Comparison of ENCODE assay signal across 1 cellular context in the genomic region with DNA sequence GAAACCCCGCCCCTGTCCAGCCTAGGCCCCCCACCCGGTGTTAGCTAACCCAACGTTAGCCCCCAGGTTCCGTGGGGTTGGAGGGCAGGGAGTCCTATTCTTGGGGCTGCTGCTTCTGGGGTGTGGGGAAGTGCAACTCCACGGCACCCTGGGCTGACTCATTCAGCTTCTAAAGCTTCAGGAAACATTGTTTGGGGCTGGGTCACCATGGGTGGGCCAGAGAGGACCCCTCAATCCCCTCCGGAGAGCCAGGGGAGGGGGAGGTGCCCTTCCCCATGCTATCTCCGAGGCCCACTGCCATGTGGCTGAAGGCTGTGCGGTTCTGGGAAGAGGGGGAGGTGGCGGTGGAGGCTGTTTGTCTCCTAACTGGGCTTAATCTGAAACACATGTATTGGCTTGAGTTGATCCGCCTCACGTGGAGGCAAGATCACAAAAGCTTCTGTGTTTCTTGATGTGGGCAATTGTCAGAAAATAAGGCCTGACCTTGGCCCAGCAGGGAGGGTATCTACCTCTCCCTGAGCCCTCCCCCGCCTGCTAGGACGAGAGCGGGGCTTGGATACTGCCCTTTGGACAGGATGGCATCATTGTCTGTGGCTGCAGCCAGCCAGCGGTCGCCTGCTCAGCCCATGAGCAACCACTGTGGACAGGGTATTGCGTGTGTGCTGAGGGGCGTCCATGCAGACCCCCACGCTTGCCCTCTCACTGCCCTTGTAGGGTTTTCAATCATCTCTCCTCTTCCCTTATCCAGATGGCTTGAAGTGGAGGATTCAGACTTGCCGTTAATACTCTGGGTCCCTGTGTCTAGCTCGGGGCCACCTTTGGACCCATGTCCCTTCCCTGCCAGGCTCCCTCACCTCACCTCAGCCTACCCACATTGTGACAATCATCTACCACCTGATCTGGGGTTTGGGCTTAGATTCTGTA.
TF ChIP-seq lines count a peak whose summit lies in the region.

No MANE protein-coding gene starts in this region.

TF ChIP-seq in HepG2, 621 proteins besides CTCF, POLR2A, EP300 and RAD21 (continued from another document and continues in another):
- 0 out of 2 replicates have a peak, but pooled peaks have one; percentile 46 for TF ChIP-seq MTF2 (CRISPR knock-in tag; IDR thresholded peaks at IDR 0.05; ENCODE audit: borderline replicate concordance)
- 0 out of 2 replicates have a peak, but pooled peaks have one; percentile 52 for TF ChIP-seq GFI1 (CRISPR knock-in tag; IDR thresholded peaks at IDR 0.05; ENCODE audit: borderline replicate concordance)
- TF ChIP-seq TAF15 (IDR thresholded peaks at IDR 0.05; ENCODE audit: low read depth, low read length, poor library complexity, severe bottlenecking) = no peak
- no peak for TF ChIP-seq ZNF713 (CRISPR knock-in tag; IDR thresholded peaks at IDR 0.05)
- TF ChIP-seq ZNF530 (CRISPR knock-in tag; IDR thresholded peaks at IDR 0.05; ENCODE audit: low read depth) = no peak
- peak; percentile 49 for TF ChIP-seq FOXJ3 (CRISPR knock-in tag; IDR thresholded peaks at IDR 0.05; ENCODE audit: borderline replicate concordance)
- no peak for TF ChIP-seq ZNF260 (CRISPR knock-in tag; IDR thresholded peaks at IDR 0.05; ENCODE audit: borderline replicate concordance, low read depth)
- no peak for TF ChIP-seq ZNF468 (CRISPR knock-in tag; IDR thresholded peaks at IDR 0.05)
- TF ChIP-seq RORA (CRISPR knock-in tag; IDR thresholded peaks at IDR 0.05) = no peak
- peak; percentile 97 for TF ChIP-seq ATF2 (CRISPR knock-in tag; IDR thresholded peaks at IDR 0.05)
- no peak for TF ChIP-seq NFRKB (IDR thresholded peaks at IDR 0.05)
- TF ChIP-seq ZNF552 (CRISPR knock-in tag; IDR thresholded peaks at IDR 0.05; ENCODE audit: borderline replicate concordance) = 0 out of 2 replicates have a peak, but pooled peaks have one; percentile 12
- peak; percentile 89 for TF ChIP-seq ARID4A (CRISPR knock-in tag; IDR thresholded peaks at IDR 0.05; ENCODE audit: borderline replicate concordance)
- TF ChIP-seq KDM2A (CRISPR knock-in tag; IDR thresholded peaks at IDR 0.05; ENCODE audit: borderline replicate concordance, low read depth) = peak; percentile 31; the same call in 1 of the 2 replicates
- TF ChIP-seq, protein P1, sequence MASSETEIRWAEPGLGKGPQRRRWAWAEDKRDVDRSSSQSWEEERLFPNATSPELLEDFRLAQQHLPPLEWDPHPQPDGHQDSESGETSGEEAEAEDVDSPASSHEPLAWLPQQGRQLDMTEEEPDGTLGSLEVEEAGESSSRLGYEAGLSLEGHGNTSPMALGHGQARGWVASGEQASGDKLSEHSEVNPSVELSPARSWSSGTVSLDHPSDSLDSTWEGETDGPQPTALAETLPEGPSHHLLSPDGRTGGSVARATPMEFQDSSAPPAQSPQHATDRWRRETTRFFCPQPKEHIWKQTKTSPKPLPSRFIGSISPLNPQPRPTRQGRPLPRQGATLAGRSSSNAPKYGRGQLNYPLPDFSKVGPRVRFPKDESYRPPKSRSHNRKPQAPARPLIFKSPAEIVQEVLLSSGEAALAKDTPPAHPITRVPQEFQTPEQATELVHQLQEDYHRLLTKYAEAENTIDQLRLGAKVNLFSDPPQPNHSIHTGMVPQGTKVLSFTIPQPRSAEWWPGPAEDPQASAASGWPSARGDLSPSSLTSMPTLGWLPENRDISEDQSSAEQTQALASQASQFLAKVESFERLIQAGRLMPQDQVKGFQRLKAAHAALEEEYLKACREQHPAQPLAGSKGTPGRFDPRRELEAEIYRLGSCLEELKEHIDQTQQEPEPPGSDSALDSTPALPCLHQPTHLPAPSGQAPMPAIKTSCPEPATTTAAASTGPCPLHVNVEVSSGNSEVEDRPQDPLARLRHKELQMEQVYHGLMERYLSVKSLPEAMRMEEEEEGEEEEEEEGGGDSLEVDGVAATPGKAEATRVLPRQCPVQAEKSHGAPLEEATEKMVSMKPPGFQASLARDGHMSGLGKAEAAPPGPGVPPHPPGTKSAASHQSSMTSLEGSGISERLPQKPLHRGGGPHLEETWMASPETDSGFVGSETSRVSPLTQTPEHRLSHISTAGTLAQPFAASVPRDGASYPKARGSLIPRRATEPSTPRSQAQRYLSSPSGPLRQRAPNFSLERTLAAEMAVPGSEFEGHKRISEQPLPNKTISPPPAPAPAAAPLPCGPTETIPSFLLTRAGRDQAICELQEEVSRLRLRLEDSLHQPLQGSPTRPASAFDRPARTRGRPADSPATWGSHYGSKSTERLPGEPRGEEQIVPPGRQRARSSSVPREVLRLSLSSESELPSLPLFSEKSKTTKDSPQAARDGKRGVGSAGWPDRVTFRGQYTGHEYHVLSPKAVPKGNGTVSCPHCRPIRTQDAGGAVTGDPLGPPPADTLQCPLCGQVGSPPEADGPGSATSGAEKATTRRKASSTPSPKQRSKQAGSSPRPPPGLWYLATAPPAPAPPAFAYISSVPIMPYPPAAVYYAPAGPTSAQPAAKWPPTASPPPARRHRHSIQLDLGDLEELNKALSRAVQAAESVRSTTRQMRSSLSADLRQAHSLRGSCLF (CRISPR knock-in tag; IDR thresholded peaks at IDR 0.05; ENCODE audit: borderline replicate concordance) = no peak
- TF ChIP-seq CBX5 (CRISPR knock-in tag; IDR thresholded peaks at IDR 0.05; ENCODE audit: borderline replicate concordance) = peak; percentile 26; the same call in 1 of the 2 replicates
- TF ChIP-seq FOXO4 (CRISPR knock-in tag; conservative IDR thresholded peaks at IDR 0.05) = no peak
- 0 out of 2 replicates have a peak, but pooled peaks have one; percentile 20 for TF ChIP-seq ZNF414 (CRISPR knock-in tag; IDR thresholded peaks at IDR 0.05)
- TF ChIP-seq ZFP1 (CRISPR knock-in tag; IDR thresholded peaks at IDR 0.05) = peak; percentile 71; the same call in 1 of the 2 replicates
- peak; percentile 83; the same call in 1 of the 2 replicates for TF ChIP-seq ZNF609 (CRISPR knock-in tag; IDR thresholded peaks at IDR 0.05; ENCODE audit: borderline replicate concordance)
- no peak for TF ChIP-seq GRHL1 (CRISPR knock-in tag; conservative IDR thresholded peaks at IDR 0.05)
- no peak for TF ChIP-seq TERF1 (CRISPR knock-in tag; IDR thresholded peaks at IDR 0.05)
- no peak for TF ChIP-seq ZNF234 (CRISPR knock-in tag; conservative IDR thresholded peaks at IDR 0.05)
- TF ChIP-seq CHD4 (IDR thresholded peaks at IDR 0.05; ENCODE audit: borderline replicate concordance, low read length) = no peak
- TF ChIP-seq SMC3 (IDR thresholded peaks at IDR 0.05; ENCODE audit: low read length) = no peak
- peak; percentile 23; the same call in 1 of the 2 replicates for TF ChIP-seq STAG1 (CRISPR knock-in tag; IDR thresholded peaks at IDR 0.05)
